Comparison of ENCODE assay signal across 24 cellular contexts in genomic region chr11:69896250-69896649, GRCh38.
DNase-seq lines count a peak whose midpoint lies in the region; ATAC-seq and TF ChIP-seq lines count a peak whose summit lies in the region.
"Had no signal": no experiment of that assay in that cellular context is flagged by ENCODE, and none has a peak within 500 bp of the region (broad histone marks: within the 10 kb centered on the region; RNA-seq: fewer than 3 reads in every experiment).

No MANE protein-coding gene starts in this region.

- DNase-seq in HCEC 1CT (peak; percentile 10), astrocyte of the hippocampus (ENCODE audit: low read depth, low spot score) (peak; percentile 10), hepatic stellate cell (ENCODE audit: low spot score) (peak; percentile 47), thyroid gland (no peak), ACHN (no peak)
- DNase-seq in activated CD8-positive, alpha-beta memory T cell treated with anti-CD3 and anti-CD28 coated beads for 24 hours = no peak
- DNase-seq: Calu3; DND-41; GM23248; NCI-H1092; NCI-H1417 treated with DMSO at 0.1 percent for 48 hours; NCI-H187; NCI-H2081 treated with DMSO at 0.1 percent for 48 hours; NCI-H2171 treated with DMSO at 0.1 percent for 48 hours; NCI-H526; NCI-H82; NK-92 treated with Interleukin-12 subunit alpha and Interleukin-12 subunit beta, amount 100 ng/mL, for 24 hours; PC-3; SJCRH30 had no signal

- no peaks in the 10 kb centered on the region for H3K9me3 ChIP-seq in thyroid gland
- H3K9me3 ChIP-seq: SJCRH30 had no signal

- H3K27me3 ChIP-seq in thyroid gland = no peaks in the 10 kb centered on the region
- H3K27me3 ChIP-seq: SJCRH30 had no signal

- no peak overlapping the region for H3K27ac ChIP-seq in thyroid gland
- H3K27ac ChIP-seq: GM23248, HL-60, SJCRH30 had no signal

- no peak for TF ChIP-seq CTCF in thyroid gland (IDR thresholded peaks at IDR 0.05)

- in situ Hi-C loops in ACHN (cut with HindIII; ENCODE audit: low pct_ligation_motif_present, low pct_unique_long_range_greater_than_20kb, low sequenced_read_pairs) = no loop called here

- TF ChIP-seq POLR2A in thyroid gland (IDR thresholded peaks at IDR 0.05) = no peak

- ATAC-seq in HG02763 (IDR thresholded peaks at IDR 0.05; ENCODE audit: unreplicated experiment) = no peak
- ATAC-seq: HCT116, PC-3, Right ventricle myocardium inferior, SK-N-SH treated with all-trans-retinoic acid at 6 μM for 48 hours had no signal

- no peak overlapping the region for H3K4me3 ChIP-seq in thyroid gland (replicated peaks in 1 of 3)
- H3K4me3 ChIP-seq: GM23248, SJCRH30 had no signal

- H3K4me1 ChIP-seq in thyroid gland = peaks cover 0 to 4% of the 10 kb centered on the region in 2 donors
- H3K4me1 ChIP-seq: SJCRH30 had no signal

- no peaks in the 10 kb centered on the region for H3K36me3 ChIP-seq in thyroid gland
- H3K36me3 ChIP-seq: SJCRH30 had no signal

- intact Hi-C loops in thyroid gland (cut with DNase I) = no loop called here

Comparison
In these comparisons a context has a peak if more than half of its experiments do, and no peak if none do; other contexts are left out.
1. DNase-seq: peak in HCEC 1CT (single experiment), astrocyte of the hippocampus (single experiment) and hepatic stellate cell (single experiment); none in thyroid gland (0 of 2), activated CD8-positive, alpha-beta memory T cell treated with anti-CD3 and anti-CD28 coated beads for 24 hours (single experiment) and ACHN (single experiment).